1 cellular context compared by ENCODE assay signal in the genomic region with DNA sequence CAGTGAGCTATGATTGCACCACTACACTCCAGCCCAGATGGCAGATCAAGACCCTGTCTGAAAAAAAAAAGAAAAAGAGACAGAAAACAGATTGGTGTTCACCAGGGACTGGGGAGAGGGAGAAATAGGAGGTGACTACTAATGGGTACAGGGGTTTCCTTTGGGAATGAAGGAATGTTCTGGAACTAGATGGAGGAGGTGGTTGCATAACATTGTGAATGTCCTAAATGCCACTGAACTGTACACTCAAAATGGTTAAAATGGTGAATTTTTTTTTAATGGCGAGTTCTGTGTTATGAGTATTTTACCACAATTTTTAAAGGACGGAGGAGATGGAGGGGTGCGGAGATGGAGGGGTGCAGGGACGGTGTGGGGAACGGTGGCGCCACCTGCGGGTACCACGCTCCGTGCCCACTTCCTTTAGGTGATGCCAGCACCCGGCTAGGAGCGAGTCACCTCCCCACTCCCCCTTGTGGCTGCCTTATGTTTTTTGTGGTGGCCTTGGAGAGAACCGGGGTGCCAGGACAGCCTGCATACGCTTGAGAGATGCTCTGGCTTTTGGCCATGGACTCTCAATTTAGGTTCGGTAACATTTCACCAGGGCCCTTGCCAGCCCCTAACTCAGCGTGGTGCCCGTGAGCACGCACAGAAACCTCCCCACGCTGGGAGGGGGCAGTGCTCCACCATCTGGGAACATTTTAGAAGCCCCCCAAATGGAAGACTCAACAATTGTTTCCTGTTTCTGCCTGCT.
A peak's percentile ranks its signal among the peaks of the same experiment; 100 is the strongest.
TF ChIP-seq lines count a peak whose summit lies in the region.

No MANE protein-coding gene starts in this region.

TF ChIP-seq in H1, 55 proteins besides CTCF, POLR2A, EP300 and RAD21:
- TF ChIP-seq TBP (IDR thresholded peaks at IDR 0.05; ENCODE audit: low read depth, low read length) = no peak
- no peak for TF ChIP-seq ASH2L (IDR thresholded peaks at IDR 0.05; ENCODE audit: low read length)
- no peak for TF ChIP-seq TEAD4 (IDR thresholded peaks at IDR 0.05; ENCODE audit: low read depth, low read length)
- TF ChIP-seq KDM5A (IDR thresholded peaks at IDR 0.05; ENCODE audit: low read length) = no peak
- TF ChIP-seq, protein P1, sequence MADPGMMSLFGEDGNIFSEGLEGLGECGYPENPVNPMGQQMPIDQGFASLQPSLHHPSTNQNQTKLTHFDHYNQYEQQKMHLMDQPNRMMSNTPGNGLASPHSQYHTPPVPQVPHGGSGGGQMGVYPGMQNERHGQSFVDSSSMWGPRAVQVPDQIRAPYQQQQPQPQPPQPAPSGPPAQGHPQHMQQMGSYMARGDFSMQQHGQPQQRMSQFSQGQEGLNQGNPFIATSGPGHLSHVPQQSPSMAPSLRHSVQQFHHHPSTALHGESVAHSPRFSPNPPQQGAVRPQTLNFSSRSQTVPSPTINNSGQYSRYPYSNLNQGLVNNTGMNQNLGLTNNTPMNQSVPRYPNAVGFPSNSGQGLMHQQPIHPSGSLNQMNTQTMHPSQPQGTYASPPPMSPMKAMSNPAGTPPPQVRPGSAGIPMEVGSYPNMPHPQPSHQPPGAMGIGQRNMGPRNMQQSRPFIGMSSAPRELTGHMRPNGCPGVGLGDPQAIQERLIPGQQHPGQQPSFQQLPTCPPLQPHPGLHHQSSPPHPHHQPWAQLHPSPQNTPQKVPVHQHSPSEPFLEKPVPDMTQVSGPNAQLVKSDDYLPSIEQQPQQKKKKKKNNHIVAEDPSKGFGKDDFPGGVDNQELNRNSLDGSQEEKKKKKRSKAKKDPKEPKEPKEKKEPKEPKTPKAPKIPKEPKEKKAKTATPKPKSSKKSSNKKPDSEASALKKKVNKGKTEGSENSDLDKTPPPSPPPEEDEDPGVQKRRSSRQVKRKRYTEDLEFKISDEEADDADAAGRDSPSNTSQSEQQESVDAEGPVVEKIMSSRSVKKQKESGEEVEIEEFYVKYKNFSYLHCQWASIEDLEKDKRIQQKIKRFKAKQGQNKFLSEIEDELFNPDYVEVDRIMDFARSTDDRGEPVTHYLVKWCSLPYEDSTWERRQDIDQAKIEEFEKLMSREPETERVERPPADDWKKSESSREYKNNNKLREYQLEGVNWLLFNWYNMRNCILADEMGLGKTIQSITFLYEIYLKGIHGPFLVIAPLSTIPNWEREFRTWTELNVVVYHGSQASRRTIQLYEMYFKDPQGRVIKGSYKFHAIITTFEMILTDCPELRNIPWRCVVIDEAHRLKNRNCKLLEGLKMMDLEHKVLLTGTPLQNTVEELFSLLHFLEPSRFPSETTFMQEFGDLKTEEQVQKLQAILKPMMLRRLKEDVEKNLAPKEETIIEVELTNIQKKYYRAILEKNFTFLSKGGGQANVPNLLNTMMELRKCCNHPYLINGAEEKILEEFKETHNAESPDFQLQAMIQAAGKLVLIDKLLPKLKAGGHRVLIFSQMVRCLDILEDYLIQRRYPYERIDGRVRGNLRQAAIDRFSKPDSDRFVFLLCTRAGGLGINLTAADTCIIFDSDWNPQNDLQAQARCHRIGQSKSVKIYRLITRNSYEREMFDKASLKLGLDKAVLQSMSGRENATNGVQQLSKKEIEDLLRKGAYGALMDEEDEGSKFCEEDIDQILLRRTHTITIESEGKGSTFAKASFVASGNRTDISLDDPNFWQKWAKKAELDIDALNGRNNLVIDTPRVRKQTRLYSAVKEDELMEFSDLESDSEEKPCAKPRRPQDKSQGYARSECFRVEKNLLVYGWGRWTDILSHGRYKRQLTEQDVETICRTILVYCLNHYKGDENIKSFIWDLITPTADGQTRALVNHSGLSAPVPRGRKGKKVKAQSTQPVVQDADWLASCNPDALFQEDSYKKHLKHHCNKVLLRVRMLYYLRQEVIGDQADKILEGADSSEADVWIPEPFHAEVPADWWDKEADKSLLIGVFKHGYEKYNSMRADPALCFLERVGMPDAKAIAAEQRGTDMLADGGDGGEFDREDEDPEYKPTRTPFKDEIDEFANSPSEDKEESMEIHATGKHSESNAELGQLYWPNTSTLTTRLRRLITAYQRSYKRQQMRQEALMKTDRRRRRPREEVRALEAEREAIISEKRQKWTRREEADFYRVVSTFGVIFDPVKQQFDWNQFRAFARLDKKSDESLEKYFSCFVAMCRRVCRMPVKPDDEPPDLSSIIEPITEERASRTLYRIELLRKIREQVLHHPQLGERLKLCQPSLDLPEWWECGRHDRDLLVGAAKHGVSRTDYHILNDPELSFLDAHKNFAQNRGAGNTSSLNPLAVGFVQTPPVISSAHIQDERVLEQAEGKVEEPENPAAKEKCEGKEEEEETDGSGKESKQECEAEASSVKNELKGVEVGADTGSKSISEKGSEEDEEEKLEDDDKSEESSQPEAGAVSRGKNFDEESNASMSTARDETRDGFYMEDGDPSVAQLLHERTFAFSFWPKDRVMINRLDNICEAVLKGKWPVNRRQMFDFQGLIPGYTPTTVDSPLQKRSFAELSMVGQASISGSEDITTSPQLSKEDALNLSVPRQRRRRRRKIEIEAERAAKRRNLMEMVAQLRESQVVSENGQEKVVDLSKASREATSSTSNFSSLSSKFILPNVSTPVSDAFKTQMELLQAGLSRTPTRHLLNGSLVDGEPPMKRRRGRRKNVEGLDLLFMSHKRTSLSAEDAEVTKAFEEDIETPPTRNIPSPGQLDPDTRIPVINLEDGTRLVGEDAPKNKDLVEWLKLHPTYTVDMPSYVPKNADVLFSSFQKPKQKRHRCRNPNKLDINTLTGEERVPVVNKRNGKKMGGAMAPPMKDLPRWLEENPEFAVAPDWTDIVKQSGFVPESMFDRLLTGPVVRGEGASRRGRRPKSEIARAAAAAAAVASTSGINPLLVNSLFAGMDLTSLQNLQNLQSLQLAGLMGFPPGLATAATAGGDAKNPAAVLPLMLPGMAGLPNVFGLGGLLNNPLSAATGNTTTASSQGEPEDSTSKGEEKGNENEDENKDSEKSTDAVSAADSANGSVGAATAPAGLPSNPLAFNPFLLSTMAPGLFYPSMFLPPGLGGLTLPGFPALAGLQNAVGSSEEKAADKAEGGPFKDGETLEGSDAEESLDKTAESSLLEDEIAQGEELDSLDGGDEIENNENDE (IDR thresholded peaks at IDR 0.05; ENCODE audit: insufficient replicate concordance, low read length) = no peak
- peak in 1 of 2 experiments; percentile 52; a peak in 1 of 4 replicates for TF ChIP-seq HDAC2 (IDR thresholded peaks at IDR 0.05; ENCODE audit: borderline replicate concordance in 1 of 2, low read depth in 2 of 2, low read length in 2 of 2)
- no peak for TF ChIP-seq MAFK (IDR thresholded peaks at IDR 0.05; ENCODE audit: low read depth, low read length)
- no peak for TF ChIP-seq SIX5 (IDR thresholded peaks at IDR 0.05; ENCODE audit: low read depth, low read length)
- no peak for TF ChIP-seq EZH2 (IDR thresholded peaks at IDR 0.05; ENCODE audit: low read depth, low read length, severe bottlenecking)
- TF ChIP-seq YY1 (IDR thresholded peaks at IDR 0.05; ENCODE audit: low read depth, low read length) = peak; percentile 75
- TF ChIP-seq, protein P2, sequence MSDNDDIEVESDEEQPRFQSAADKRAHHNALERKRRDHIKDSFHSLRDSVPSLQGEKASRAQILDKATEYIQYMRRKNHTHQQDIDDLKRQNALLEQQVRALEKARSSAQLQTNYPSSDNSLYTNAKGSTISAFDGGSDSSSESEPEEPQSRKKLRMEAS (IDR thresholded peaks at IDR 0.05) = 0 out of 2 replicates have a peak, but pooled peaks have one; percentile 35
- TF ChIP-seq TAF7 (optimal IDR thresholded peaks at IDR 0.05; ENCODE audit: borderline replicate concordance, low read depth, low read length) = no peak
- TF ChIP-seq BCL11A (IDR thresholded peaks at IDR 0.05; ENCODE audit: low read depth in 2 of 2, low read length in 2 of 2) = no peak
- 0 out of 2 replicates have a peak, but pooled peaks have one; percentile 45 for TF ChIP-seq CREB1 (IDR thresholded peaks at IDR 0.05)
- TF ChIP-seq SRF (IDR thresholded peaks at IDR 0.05; ENCODE audit: low read depth, low read length) = no peak
- TF ChIP-seq RBBP5 (IDR thresholded peaks at IDR 0.05; ENCODE audit: borderline replicate concordance, low read depth, low read length) = no peak
- TF ChIP-seq SAP30 (IDR thresholded peaks at IDR 0.05; ENCODE audit: insufficient read depth, insufficient replicate concordance, low read length) = no peak
- no peak for TF ChIP-seq SIN3A (conservative IDR thresholded peaks at IDR 0.05 in 1 of 2, IDR thresholded peaks at IDR 0.05 in 1 of 2; ENCODE audit: low read depth in 1 of 2, low read length in 2 of 2)
- TF ChIP-seq TCF12 (IDR thresholded peaks at IDR 0.05; ENCODE audit: low read depth, low read length) = no peak
- TF ChIP-seq GABPA (IDR thresholded peaks at IDR 0.05; ENCODE audit: borderline replicate concordance, insufficient read depth, low read length) = peak; percentile 42; the same call in 1 of the 2 replicates
- no peak for TF ChIP-seq NANOG (IDR thresholded peaks at IDR 0.05; ENCODE audit: insufficient read depth, low read depth, low read length, poor library complexity, severe bottlenecking)
- no peak for TF ChIP-seq KDM4A (IDR thresholded peaks at IDR 0.05; ENCODE audit: low read depth, low read length, severe bottlenecking)
- TF ChIP-seq SIRT6 (IDR thresholded peaks at IDR 0.05; ENCODE audit: low read length) = no peak
- TF ChIP-seq BACH1 (IDR thresholded peaks at IDR 0.05; ENCODE audit: low read length) = peak; percentile 72
- TF ChIP-seq CEBPB (IDR thresholded peaks at IDR 0.05; ENCODE audit: low read depth, low read length) = no peak
- TF ChIP-seq JUND (IDR thresholded peaks at IDR 0.05; ENCODE audit: low read length) = 0 out of 2 replicates have a peak, but pooled peaks have one; percentile 22
- TF ChIP-seq ZNF274 (IDR thresholded peaks at IDR 0.05; ENCODE audit: borderline replicate concordance, extremely low read depth, low read length) = no peak
- TF ChIP-seq, protein P3, sequence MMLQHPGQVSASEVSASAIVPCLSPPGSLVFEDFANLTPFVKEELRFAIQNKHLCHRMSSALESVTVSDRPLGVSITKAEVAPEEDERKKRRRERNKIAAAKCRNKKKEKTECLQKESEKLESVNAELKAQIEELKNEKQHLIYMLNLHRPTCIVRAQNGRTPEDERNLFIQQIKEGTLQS (IDR thresholded peaks at IDR 0.05; ENCODE audit: insufficient read depth, low read depth, low read length) = peak; percentile 30; the same call in 1 of the 2 replicates
- no peak for TF ChIP-seq SP1 (IDR thresholded peaks at IDR 0.05; ENCODE audit: low read depth, low read length)
- no peak for TF ChIP-seq CTBP2 (IDR thresholded peaks at IDR 0.05; ENCODE audit: borderline replicate concordance, insufficient read depth, insufficient read length, low read length)
- TF ChIP-seq, protein P4, sequence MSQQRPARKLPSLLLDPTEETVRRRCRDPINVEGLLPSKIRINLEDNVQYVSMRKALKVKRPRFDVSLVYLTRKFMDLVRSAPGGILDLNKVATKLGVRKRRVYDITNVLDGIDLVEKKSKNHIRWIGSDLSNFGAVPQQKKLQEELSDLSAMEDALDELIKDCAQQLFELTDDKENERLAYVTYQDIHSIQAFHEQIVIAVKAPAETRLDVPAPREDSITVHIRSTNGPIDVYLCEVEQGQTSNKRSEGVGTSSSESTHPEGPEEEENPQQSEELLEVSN (IDR thresholded peaks at IDR 0.05) = no peak
- TF ChIP-seq CHD2 (IDR thresholded peaks at IDR 0.05; ENCODE audit: low read length) = no peak
- TF ChIP-seq JUN (IDR thresholded peaks at IDR 0.05; ENCODE audit: low read depth, low read length) = no peak
- no peak for TF ChIP-seq POU5F1 (IDR thresholded peaks at IDR 0.05; ENCODE audit: low read depth, low read length)
- TF ChIP-seq EGR1 (IDR thresholded peaks at IDR 0.05; ENCODE audit: borderline replicate concordance, low read depth, low read length) = no peak
- no peak for TF ChIP-seq HDAC6 (IDR thresholded peaks at IDR 0.05; ENCODE audit: low read depth, low read length)
- TF ChIP-seq SP2 (IDR thresholded peaks at IDR 0.05; ENCODE audit: low read length) = no peak
